In the genomic region with DNA sequence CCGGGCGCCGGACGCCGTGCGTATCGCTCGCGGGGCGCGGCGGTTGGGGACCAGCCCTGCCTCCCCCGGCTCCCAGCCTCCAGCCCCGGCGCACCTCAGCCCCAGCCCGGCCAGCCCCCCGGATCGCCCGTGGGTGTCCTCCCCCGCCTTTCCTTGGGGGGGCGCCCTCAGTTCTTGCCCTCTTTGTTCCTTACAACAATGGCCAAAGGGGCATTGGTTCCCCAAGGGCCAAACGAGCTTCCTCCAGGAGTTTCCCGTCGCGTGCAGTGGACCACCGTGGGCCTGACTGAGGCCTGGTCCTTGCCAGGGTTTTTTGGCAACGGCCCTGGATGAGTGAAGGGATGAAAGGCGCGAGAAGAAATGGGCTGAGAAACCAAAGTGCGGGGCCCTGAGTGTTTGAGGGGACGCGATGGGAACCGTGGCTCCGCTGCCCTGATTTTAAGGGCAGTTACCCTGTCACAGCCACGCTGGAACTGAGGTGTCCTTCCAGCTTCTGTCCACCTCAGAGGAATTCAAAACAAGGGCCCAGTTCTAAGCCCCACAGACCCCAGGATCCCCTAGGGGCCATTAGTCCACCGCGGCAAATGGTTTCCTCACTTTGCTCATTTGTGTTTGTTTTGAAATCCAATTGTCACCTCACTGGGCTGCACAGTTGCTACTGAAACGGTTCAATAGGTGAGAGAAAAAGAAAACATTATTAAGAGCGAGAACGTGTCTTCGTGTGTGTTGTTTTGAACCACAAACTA, we compare ENCODE assay signal across 8 cellular contexts. TPM values are rescaled to one million over a fixed set of nuclear protein-coding genes. Genes with fewer than 3 reads are reported as not detected.
DNase-seq lines count a peak whose midpoint lies in the region; ATAC-seq and TF ChIP-seq lines count a peak whose summit lies in the region.

No MANE protein-coding gene starts in this region.

- H3K9me3 ChIP-seq in hepatocyte (ENCODE audit: low read depth): no peaks in the 10 kb centered on the region
- H3K9me3 ChIP-seq in spleen: no peaks in the 10 kb centered on the region

- peaks cover 55% of the 10 kb centered on the region for H3K79me2 ChIP-seq in hepatocyte

- TF ChIP-seq POLR2A in spleen (IDR thresholded peaks at IDR 0.05): no peak

- no peaks in the 10 kb centered on the region for H3K27me3 ChIP-seq in hepatocyte
- peaks cover 0 to 62% (median 39%) of the 10 kb centered on the region in 7 donors for H3K27me3 ChIP-seq in spleen (replicated peaks in 1 of 7)

- no peaks in the 10 kb centered on the region for H3K9me2 ChIP-seq in hepatocyte (replicated peaks; ENCODE audit: insufficient read depth)

- peaks cover 7% of the 10 kb centered on the region for H3K4me1 Mint-ChIP-seq in activated T-helper 17 cell treated with anti-CD3 and anti-CD28 coated beads, Interleukin-2, amount 50 U/mL, for 72 hours

- H3K4me3 ChIP-seq in hepatocyte (peak overlapping the region; percentile 94), spleen (peak overlapping the region; percentile 40 to 73 (median 60))

- intact Hi-C loops in Right ventricle myocardium superior (cut with DNase I) (no loop called here), Right ventricle myocardium inferior (cut with DNase I) (no loop called here), spleen (cut with DNase I; ENCODE audit: low total_unique reads) (no loop called here)

- H3K4me3 Mint-ChIP-seq in activated T-helper 17 cell treated with anti-CD3 and anti-CD28 coated beads, Interleukin-2, amount 50 U/mL, for 72 hours: peak overlapping the region; percentile 51

- 19% methylated on average over 27 of the region's 41 CpGs for WGBS in hepatocyte (ENCODE audit: low lambda C conversion rate, missing lambda C conversion rate)
- 33 to 37% (median 34%) methylated on average over 40 to 41 of the region's 41 CpGs for WGBS in spleen, 5 donors

- H2AFZ ChIP-seq in hepatocyte: peak overlapping the region; percentile 65

- DNase-seq in Right ventricle myocardium superior (no peak), Right ventricle myocardium inferior (ENCODE audit: missing footprints) (no peak), hepatocyte (ENCODE audit: low spot score) (peak; percentile 47), spleen (no peak), NCI-H82 treated with DMSO at 0.1 percent for 48 hours (lab: John Stamatoyannopoulos, UW; ENCODE audit: unreplicated experiment) (no peak), kidney glomerular epithelial cell (lab: John Stamatoyannopoulos, UW) (no peak)

- no peaks in the 10 kb centered on the region for H3K36me3 Mint-ChIP-seq in activated T-helper 17 cell treated with anti-CD3 and anti-CD28 coated beads, Interleukin-2, amount 50 U/mL, for 72 hours (ENCODE audit: low read depth)

- H3K27ac ChIP-seq in hepatocyte (peak overlapping the region; percentile 93), spleen (no peak overlapping the region)

- TF ChIP-seq CTCF in hepatocyte (IDR thresholded peaks at IDR 0.05; ENCODE audit: poor library complexity) (peak; percentile 53), spleen (IDR thresholded peaks at IDR 0.05 in 8 of 11, conservative IDR thresholded peaks at IDR 0.05 in 3 of 11) (no peak)

- H3K9me3 Mint-ChIP-seq in activated T-helper 17 cell treated with anti-CD3 and anti-CD28 coated beads, Interleukin-2, amount 50 U/mL, for 72 hours: no peaks in the 10 kb centered on the region

- peaks cover 2% of the 10 kb centered on the region for H4K20me1 ChIP-seq in hepatocyte (ENCODE audit: insufficient read depth, poor library complexity, severe bottlenecking)

- H3K36me3 ChIP-seq in hepatocyte (replicated peaks; ENCODE audit: insufficient read depth, low read depth) (no peaks in the 10 kb centered on the region), spleen (no peaks in the 10 kb centered on the region)

- H3K27me3 Mint-ChIP-seq in activated T-helper 17 cell treated with anti-CD3 and anti-CD28 coated beads, Interleukin-2, amount 50 U/mL, for 72 hours: peaks cover 40% of the 10 kb centered on the region

- H3K4me2 ChIP-seq in hepatocyte: peak overlapping the region; percentile 85

- ATAC-seq in Right ventricle myocardium superior (ENCODE audit: poor library complexity) (peak; percentile 35), Right ventricle myocardium inferior (no peak), HG03095 (IDR thresholded peaks at IDR 0.05; ENCODE audit: unreplicated experiment) (no peak)
- ATAC-seq in activated T-helper 17 cell treated with anti-CD3 and anti-CD28 coated beads, Interleukin-2, amount 50 U/mL, for 72 hours (replicated peaks): peak; percentile 16

- H3K4me1 ChIP-seq in hepatocyte (ENCODE audit: insufficient read depth): peaks cover 14% of the 10 kb centered on the region
- H3K4me1 ChIP-seq in spleen: peaks cover 6 to 25% (median 20%) of the 10 kb centered on the region in 6 donors

- H3K27ac Mint-ChIP-seq in activated T-helper 17 cell treated with anti-CD3 and anti-CD28 coated beads, Interleukin-2, amount 50 U/mL, for 72 hours: no peak overlapping the region

RNA-seq across cellular contexts. Expression of a gene that starts 1.4 kb away (rescaled TPM):
- total RNA-seq in Right ventricle myocardium superior (13.2 TPM), Right ventricle myocardium inferior (14.8 TPM), hepatocyte (47.2 and 50.1 TPM in 2 replicates), spleen (1 to 10 TPM; 1.2 to 4.2 (median 3.0) TPM)
- total RNA-seq in activated T-helper 17 cell treated with anti-CD3 and anti-CD28 coated beads, Interleukin-2, amount 50 U/mL, for 72 hours: 1 to 10 TPM; 2.4 to 2.5 TPM
- polyA plus RNA-seq in hepatocyte (45.7 and 52.2 TPM in 2 replicates), spleen (1 to 10 TPM; 2.6 to 4.9 (median 3.5) TPM)

Comparison
In these comparisons a context has a peak if more than half of its experiments do, and no peak if none do; other contexts are left out.
1. ATAC-seq: peak in Right ventricle myocardium superior (single experiment) and activated T-helper 17 cell treated with anti-CD3 and anti-CD28 coated beads, Interleukin-2, amount 50 U/mL, for 72 hours (single experiment); none in Right ventricle myocardium inferior (single experiment) and HG03095 (single experiment).